6 cellular contexts compared by ENCODE assay signal in genomic region chr4:675036-675804, GRCh38. TPM values are rescaled to one million over a fixed set of nuclear protein-coding genes. Genes with fewer than 3 reads are reported as not detected.
DNase-seq lines count a peak whose midpoint lies in the region.

No MANE protein-coding gene starts in this region.

- H3K9me3 Mint-ChIP-seq in activated naive CD4-positive, alpha-beta T cell treated with anti-CD3 and anti-CD28 coated beads for 36 hours: no peaks in the 10 kb centered on the region

- H3K27me3 ChIP-seq in muscle layer of colon (ENCODE audit: control insufficient read depth in 1 of 2, insufficient read depth in 2 of 2, low read length in 2 of 2): peaks cover 10 to 17% of the 10 kb centered on the region in 2 donors

- peak overlapping the region; percentile 90 for H3K9ac ChIP-seq in muscle layer of colon (ENCODE audit: low read length)

- peak; percentile 26 for DNase-seq in activated naive CD4-positive, alpha-beta T cell treated with anti-CD3 and anti-CD28 coated beads for 36 hours
- DNase-seq in activated naive CD4-positive, alpha-beta T cell treated with Interleukin-2 at 50 U/mL for 16 hours: no peak
- DNase-seq in NCI-H82 (lab: John Stamatoyannopoulos, UW) (no peak), NCI-H2081 treated with DMSO at 0.1 percent for 48 hours (lab: John Stamatoyannopoulos, UW) (no peak)

- H3K4me1 Mint-ChIP-seq in activated naive CD4-positive, alpha-beta T cell treated with anti-CD3 and anti-CD28 coated beads for 36 hours (ENCODE audit: low read depth): peaks cover 15% of the 10 kb centered on the region

- H3K27ac Mint-ChIP-seq in activated naive CD4-positive, alpha-beta T cell treated with anti-CD3 and anti-CD28 coated beads for 36 hours: peak overlapping the region; percentile 84

- intact Hi-C loops in activated naive CD4-positive, alpha-beta T cell treated with anti-CD3 and anti-CD28 coated beads for 36 hours (cut with micrococcal nuclease): loop anchor here (2.0 to 10.0 kb wide), 2 partner anchors 340 to 432 kb away; partner anchors contain the start of gene ZNF141

- H3K4me3 ChIP-seq in muscle layer of colon (ENCODE audit: low read depth in 1 of 2, low read length in 2 of 2): peak overlapping the region; percentile 71 to 91

- peak overlapping the region; percentile 84 for H3K4me3 Mint-ChIP-seq in activated naive CD4-positive, alpha-beta T cell treated with anti-CD3 and anti-CD28 coated beads for 36 hours

- H3K9me3 ChIP-seq in muscle layer of colon (ENCODE audit: low read length): no peaks in the 10 kb centered on the region

- H3K27ac ChIP-seq in angular gyrus (ENCODE audit: low read depth, low read length): peak overlapping the region; percentile 98
- peak overlapping the region; percentile 80 for H3K27ac ChIP-seq in muscle layer of colon (ENCODE audit: low read depth, low read length)

- CTCF ChIA-PET in activated naive CD4-positive, alpha-beta T cell treated with anti-CD3 and anti-CD28 coated beads for 36 hours (lab: Charles Lee): interaction anchor here (1.9 to 2.5 kb wide), 2 partner anchors 9 to 23 kb away, joined by 6 to 9 read pairs; no protein-coding TSS in a partner anchor

- no peaks in the 10 kb centered on the region for H3K27me3 Mint-ChIP-seq in activated naive CD4-positive, alpha-beta T cell treated with anti-CD3 and anti-CD28 coated beads for 36 hours (ENCODE audit: low read depth)

- H3K36me3 Mint-ChIP-seq in activated naive CD4-positive, alpha-beta T cell treated with anti-CD3 and anti-CD28 coated beads for 36 hours (ENCODE audit: low read depth): peaks cover 22% of the 10 kb centered on the region

- H3K36me3 ChIP-seq in muscle layer of colon (ENCODE audit: insufficient read depth, low read length): peaks cover 8% of the 10 kb centered on the region

- H3K4me1 ChIP-seq in muscle layer of colon (ENCODE audit: insufficient read depth, low read length): peaks cover 19% of the 10 kb centered on the region

RNA-seq across cellular contexts. Expression of gene MYL5, which starts 0.9 kb away (rescaled TPM):
- total RNA-seq in activated naive CD4-positive, alpha-beta T cell treated with anti-CD3 and anti-CD28 coated beads for 36 hours: 10 to 100 TPM; 12.0 to 12.9 TPM

RNA-seq across cellular contexts. Expression of gene ATP5ME, which starts 1.1 kb away (rescaled TPM):
- total RNA-seq in activated naive CD4-positive, alpha-beta T cell treated with anti-CD3 and anti-CD28 coated beads for 36 hours: 100 to 1,000 TPM; 254 to 257 TPM

RNA-seq across cellular contexts. Expression of gene SLC49A3, which starts 13.7 kb away (rescaled TPM):
- not detected for total RNA-seq in activated naive CD4-positive, alpha-beta T cell treated with anti-CD3 and anti-CD28 coated beads for 36 hours

RNA-seq across cellular contexts. Expression of gene PCGF3, which starts 30.4 kb away (rescaled TPM):
- 10 to 100 TPM; 24.7 to 25.9 TPM for total RNA-seq in activated naive CD4-positive, alpha-beta T cell treated with anti-CD3 and anti-CD28 coated beads for 36 hours

RNA-seq across cellular contexts. Expression of gene PDE6B, which starts 49.8 kb away (rescaled TPM):
- total RNA-seq in activated naive CD4-positive, alpha-beta T cell treated with anti-CD3 and anti-CD28 coated beads for 36 hours: 10 to 100 TPM; 17.4 to 18.1 TPM
